27 cellular contexts compared by ENCODE assay signal in the genomic region with DNA sequence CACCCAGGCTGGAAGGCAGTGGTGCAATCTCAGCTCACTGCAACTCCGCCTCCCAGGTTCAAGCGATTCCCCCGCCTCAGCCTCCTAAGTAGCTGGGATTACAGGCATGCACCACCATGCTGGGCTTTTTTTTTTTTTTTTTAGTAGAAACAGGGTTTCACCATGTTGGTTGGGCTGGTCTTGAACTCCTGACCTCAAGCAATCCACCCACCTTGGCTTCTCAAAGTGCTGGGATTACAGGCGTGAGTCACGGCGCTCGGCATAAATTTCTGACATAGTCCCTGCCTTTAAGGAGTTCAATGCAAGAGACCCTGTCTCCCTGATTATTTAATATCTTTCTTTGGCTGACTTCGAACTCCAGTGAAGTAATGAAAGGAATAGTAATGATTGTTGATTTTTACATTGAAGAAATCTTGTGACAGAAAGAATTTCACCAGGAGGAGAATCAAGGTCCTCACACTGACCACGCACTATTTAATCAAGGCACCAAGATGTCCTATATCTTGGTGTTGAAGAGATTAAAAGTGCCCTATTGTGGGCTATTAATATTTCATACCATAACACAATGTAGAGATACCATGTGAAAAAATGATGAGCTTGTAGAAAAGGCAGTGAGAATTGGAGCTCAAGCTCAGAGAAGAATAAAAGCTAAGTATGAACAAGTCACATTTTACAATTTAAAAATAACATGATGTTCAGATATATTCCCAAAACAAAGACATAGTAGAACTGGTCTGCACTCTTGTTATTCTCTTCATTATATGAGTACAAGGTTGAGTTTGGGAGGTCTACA.
DNase-seq lines count a peak whose midpoint lies in the region; ATAC-seq, FAIRE-seq and TF ChIP-seq lines count a peak whose summit lies in the region.
"Had no signal": no experiment of that assay in that cellular context is flagged by ENCODE, and none has a peak within 500 bp of the region (broad histone marks: within the 10 kb centered on the region; RNA-seq: fewer than 3 reads in every experiment).

No MANE protein-coding gene starts in this region.

- dilution Hi-C loops in IMR-90 (cut with HindIII; ENCODE audit: low sequenced_read_pairs, unreplicated experiment), result no loop called here

- no peak overlapping the region for H2AK9ac ChIP-seq in IMR-90 (replicated peaks; ENCODE audit: low read depth, low read length, poor library complexity)

- no peak overlapping the region for H3K4me3 ChIP-seq in IMR-90 (ENCODE audit: insufficient read depth, low read depth, low read length)
- H3K4me3 ChIP-seq in astrocyte (ENCODE audit: insufficient read depth, low read depth, low read length), result no peak overlapping the region
- no peak overlapping the region for H3K4me3 ChIP-seq in fibroblast of mammary gland (ENCODE audit: control insufficient read depth, low read depth, low read length)
- H3K4me3 ChIP-seq in thoracic aorta, result no peak overlapping the region
- H3K4me3 ChIP-seq: BLaER1 treated with 17β-estradiol and CSF1 and Interleukin-3, amounts not matched to agents 10 nM and 100 nM; body of pancreas; heart right ventricle; lower lobe of right lung; mucosa of descending colon; pancreas; right atrium auricular region; testis had no signal

- H4K20me1 ChIP-seq in IMR-90 (ENCODE audit: insufficient read depth, low read length) (no peaks in the 10 kb centered on the region), astrocyte (ENCODE audit: insufficient read depth, low read length) (no peaks in the 10 kb centered on the region)
- H4K20me1 ChIP-seq: BLaER1 treated with 17β-estradiol and CSF1 and Interleukin-3, amounts not matched to agents 10 nM and 100 nM had no signal

- H3K27ac Mint-ChIP-seq in astrocyte (ENCODE audit: unreplicated experiment), result peak overlapping the region; percentile 37
- H3K27ac Mint-ChIP-seq: activated CD8-positive, alpha-beta T cell treated with anti-CD3 and anti-CD28 coated beads for 36 hours; activated naive CD8-positive, alpha-beta T cell treated with anti-CD3 and anti-CD28 coated beads, Interleukin-2, amount 10 ng/mL, durations not matched to agents 7 days and 5 days; H9; nephron had no signal

- intact Hi-C loops in IMR-90 (cut with micrococcal nuclease), result no loop called here

- 100% methylated on average over 1 of the region's 9 CpGs; no CpG with 5 or more reads in 1 of the 2 experiments for WGBS in IMR-90 (ENCODE audit: extremely low coverage in 2 of 2, insufficient read length in 1 of 2), 2 experiments

- no peak overlapping the region for H3K4me2 ChIP-seq in IMR-90 (ENCODE audit: low read depth, low read length)
- H3K4me2 ChIP-seq in astrocyte (ENCODE audit: low read length), result no peak overlapping the region
- H3K4me2 ChIP-seq: BLaER1 treated with 17β-estradiol and CSF1 and Interleukin-3, amounts not matched to agents 10 nM and 100 nM had no signal

- H3K9me3 ChIP-seq in IMR-90 (ENCODE audit: control insufficient read depth, insufficient read depth, low read length), result peaks cover 18% of the 10 kb centered on the region
- peaks cover 15% of the 10 kb centered on the region for H3K9me3 ChIP-seq in astrocyte (ENCODE audit: insufficient read depth, low read depth, low read length)
- peaks cover 14% of the 10 kb centered on the region for H3K9me3 ChIP-seq in thoracic aorta
- H3K9me3 ChIP-seq: body of pancreas, mucosa of descending colon, pancreas, testis had no signal

- CTCF ChIA-PET in IMR-90 (lab: Yijun Ruan, JAX), result interaction anchor here (0.6 kb wide), 1 partner anchor 534 kb away, joined by 3 read pairs; no protein-coding TSS in a partner anchor

- in situ Hi-C loops in IMR-90 (cut with MboI; ENCODE audit: low sequenced_read_pairs), result loop anchor here (25.0 kb wide), 1 partner anchor 1000 kb away; the partner anchor contains the start of gene CLMP

- H3K36me3 Mint-ChIP-seq in astrocyte (ENCODE audit: low read depth, unreplicated experiment), result peaks cover 10% of the 10 kb centered on the region
- H3K36me3 Mint-ChIP-seq: activated naive CD8-positive, alpha-beta T cell treated with anti-CD3 and anti-CD28 coated beads, Interleukin-2, amount 10 ng/mL, durations not matched to agents 7 days and 5 days had no signal

- no peaks in the 10 kb centered on the region for H3K27me3 Mint-ChIP-seq in astrocyte (ENCODE audit: low read depth, unreplicated experiment)

- peak; percentile 63 for FAIRE-seq in astrocyte (lab: Jason Lieb, UNC)
- FAIRE-seq: pancreas, TTC549 had no signal

- no peak for TF ChIP-seq RAD21 in IMR-90 (IDR thresholded peaks at IDR 0.05; ENCODE audit: low read length)

- H3K9me1 ChIP-seq in IMR-90 (ENCODE audit: insufficient read depth, low read length), result peaks cover 4% of the 10 kb centered on the region

- H3K36me3 ChIP-seq in IMR-90 (ENCODE audit: control insufficient read depth, insufficient read depth, low read length) (peaks cover 21% of the 10 kb centered on the region), astrocyte (ENCODE audit: insufficient read depth, low read length) (peaks cover 12% of the 10 kb centered on the region), thoracic aorta (no peaks in the 10 kb centered on the region)
- H3K36me3 ChIP-seq: BLaER1 treated with 17β-estradiol and CSF1 and Interleukin-3, amounts not matched to agents 10 nM and 100 nM; heart right ventricle; lower lobe of right lung; pancreas; right atrium auricular region had no signal

- H4K5ac ChIP-seq in IMR-90 (ENCODE audit: low read depth, low read length), result peak overlapping the region; percentile 90; the same call in 1 of the 2 replicates

- H4K8ac ChIP-seq in IMR-90 (ENCODE audit: low read depth in 2 of 2, low read length in 2 of 2), result peak overlapping the region; percentile 83 to 86

- H2AK5ac ChIP-seq in IMR-90 (ENCODE audit: low read depth, low read length), result peak overlapping the region; percentile 84

- H2BK15ac ChIP-seq in IMR-90 (ENCODE audit: low read depth, low read length), result peak overlapping the region; percentile 92; the same call in 1 of the 3 replicates

- H3K79me1 ChIP-seq in IMR-90 (ENCODE audit: low read depth in 1 of 2, low read length in 2 of 2), result peaks cover 27 to 45% of the 10 kb centered on the region in 2 experiments

- POLR2A ChIA-PET in IMR-90 (lab: Charles Lee; ENCODE audit: unreplicated experiment), result interaction anchor here (0.5 kb wide), 1 partner anchor 87 kb away, joined by 3 read pairs; no protein-coding TSS in a partner anchor

- TF ChIP-seq POLR2A in IMR-90 (IDR thresholded peaks at IDR 0.05; ENCODE audit: low read depth, low read length), result no peak

- peak overlapping the region; percentile 97 for H2BK20ac ChIP-seq in IMR-90 (ENCODE audit: low read depth, low read length)

- DNase-seq in IMR-90 (no peak), astrocyte (ENCODE audit: low read depth) (no peak), fibroblast of mammary gland (ENCODE audit: low read depth) (peak; percentile 44), thoracic aorta (ENCODE audit: low spot score) (no peak), GM20000 (ENCODE audit: low spot score) (no peak), SHP77 treated with DMSO at 0.1 percent for 48 hours (lab: John Stamatoyannopoulos, UW) (no peak)
- DNase-seq: activated CD4-positive, CD25-positive, alpha-beta regulatory T cell treated with anti-CD3 and anti-CD28 coated beads, Interleukin-2, amount 50 U/mL, for 72 hours; activated CD8-positive, alpha-beta T cell treated with anti-CD3 and anti-CD28 coated beads for 36 hours; activated naive CD8-positive, alpha-beta T cell treated with anti-CD3 and anti-CD28 coated beads, Interleukin-2, amount 10 ng/mL, durations not matched to agents 7 days and 5 days; body of pancreas; foreskin keratinocyte; H9; heart right ventricle; lower lobe of right lung; mucosa of descending colon; NCI-H1105; NCI-H187 treated with DMSO at 0.1 percent for 48 hours; NCI-H524 treated with DMSO at 0.1 percent for 48 hours; pancreas; stimulated activated CD4-positive, alpha-beta T cell treated with anti-CD3 and anti-CD28 coated beads, Interleukin-15, amount 100 ng/mL, for 24 hours; stimulated activated naive CD8-positive, alpha-beta T cell treated with anti-CD3 and anti-CD28 coated beads, Interleukin-15, Interleukin-2, amounts not matched to agents 100 U/mL and 50 U/mL, for 24 hours; testis had no signal

- H2BK120ac ChIP-seq in IMR-90 (ENCODE audit: low read depth, low read length), result peak overlapping the region; percentile 90

- peaks cover 17% of the 10 kb centered on the region for H3K9me3 Mint-ChIP-seq in astrocyte (ENCODE audit: unreplicated experiment)
- H3K9me3 Mint-ChIP-seq: activated CD8-positive, alpha-beta T cell treated with anti-CD3 and anti-CD28 coated beads for 36 hours; activated naive CD8-positive, alpha-beta T cell treated with anti-CD3 and anti-CD28 coated beads, Interleukin-2, amount 10 ng/mL, durations not matched to agents 7 days and 5 days; H9; nephron had no signal

- H3K4me1 ChIP-seq in IMR-90 (ENCODE audit: control insufficient read depth, insufficient read depth, low read length), result peaks cover 5% of the 10 kb centered on the region; the same call in 1 of the 2 replicates
- H3K4me1 ChIP-seq in astrocyte (ENCODE audit: insufficient read depth, low read length), result peaks cover 27% of the 10 kb centered on the region
- H3K4me1 ChIP-seq in thoracic aorta (ENCODE audit: control insufficient read depth in 1 of 2, low read depth in 2 of 2), result peaks cover 14 to 44% of the 10 kb centered on the region in 2 donors
- H3K4me1 ChIP-seq: BLaER1 treated with 17β-estradiol and CSF1 and Interleukin-3, amounts not matched to agents 10 nM and 100 nM; body of pancreas; lower lobe of right lung; pancreas; testis had no signal

- peak overlapping the region; percentile 98 for H2BK5ac ChIP-seq in IMR-90 (ENCODE audit: low read depth, low read length, poor library complexity, severe bottlenecking)

- peak overlapping the region; percentile 86 for H4K91ac ChIP-seq in IMR-90 (ENCODE audit: insufficient read depth, low read depth, low read length)

- H3K27me3 ChIP-seq in IMR-90 (ENCODE audit: control insufficient read depth, insufficient read depth, low read length) (no peaks in the 10 kb centered on the region), astrocyte (ENCODE audit: insufficient read depth, low read length) (no peaks in the 10 kb centered on the region), thoracic aorta (replicated peaks; ENCODE audit: insufficient read depth) (no peaks in the 10 kb centered on the region)
- H3K27me3 ChIP-seq: BLaER1 treated with 17β-estradiol and CSF1 and Interleukin-3, amounts not matched to agents 10 nM and 100 nM; body of pancreas; foreskin keratinocyte; heart right ventricle; pancreas; right atrium auricular region; testis had no signal

- H2AFZ ChIP-seq in IMR-90 (replicated peaks; ENCODE audit: low read length, poor library complexity), result no peak overlapping the region
- no peak overlapping the region for H2AFZ ChIP-seq in astrocyte (ENCODE audit: low read depth, low read length)

- peaks cover 33% of the 10 kb centered on the region for H3K4me1 Mint-ChIP-seq in astrocyte (ENCODE audit: low read depth, unreplicated experiment)
- H3K4me1 Mint-ChIP-seq: activated naive CD8-positive, alpha-beta T cell treated with anti-CD3 and anti-CD28 coated beads, Interleukin-2, amount 10 ng/mL, durations not matched to agents 7 days and 5 days; H9 had no signal

- H3K79me2 ChIP-seq in astrocyte (ENCODE audit: insufficient read depth, low read length), result peaks cover 85% of the 10 kb centered on the region

- H3K18ac ChIP-seq in IMR-90 (ENCODE audit: low read depth, low read length), result peak overlapping the region; percentile 90

- no TSS peak for BruUV-seq in IMR-90 (replicated peaks; lab: Mats Ljungman, UMichigan)

- peak overlapping the region; percentile 98 for H3K14ac ChIP-seq in IMR-90 (replicated peaks; ENCODE audit: low read depth, low read length)

- peak overlapping the region; percentile 91 for H3K4ac ChIP-seq in IMR-90 (ENCODE audit: low read depth, low read length)

- ATAC-seq in IMR-90 (ENCODE audit: low read depth), result no peak
- no peak for ATAC-seq in thoracic aorta (ENCODE audit: insufficient number of reproducible peaks, low FRiP score, low read depth)
- ATAC-seq in GM21528 (IDR thresholded peaks at IDR 0.05; ENCODE audit: low FRiP score, unreplicated experiment), result no peak
- ATAC-seq: activated CD8-positive, alpha-beta T cell treated with anti-CD3 and anti-CD28 coated beads for 36 hours; body of pancreas; foreskin keratinocyte; lower lobe of right lung; mucosa of descending colon; pancreas; stimulated activated naive CD8-positive, alpha-beta T cell treated with anti-CD3 and anti-CD28 coated beads, Interleukin-15, Interleukin-2, amounts not matched to agents 100 U/mL and 50 U/mL, for 24 hours had no signal

- TF ChIP-seq CTCF in IMR-90 (conservative IDR thresholded peaks at IDR 0.05; ENCODE audit: low read depth, low read length), result no peak
- TF ChIP-seq CTCF in astrocyte (IDR thresholded peaks at IDR 0.05; ENCODE audit: insufficient read depth, low read depth, low read length), result no peak
- TF ChIP-seq CTCF in fibroblast of mammary gland (conservative IDR thresholded peaks at IDR 0.05; ENCODE audit: control insufficient read depth, insufficient read depth, low read depth, low read length), result no peak
- TF ChIP-seq CTCF in thoracic aorta (IDR thresholded peaks at IDR 0.05), result no peak
- TF ChIP-seq CTCF in GM20000 (IDR thresholded peaks at IDR 0.05; ENCODE audit: extremely low read depth, missing control alignments), result no peak

- H3K27ac ChIP-seq in IMR-90 (ENCODE audit: insufficient read depth, low read length), result peak overlapping the region; percentile 69
- peak overlapping the region; percentile 90 for H3K27ac ChIP-seq in astrocyte (ENCODE audit: low read depth, low read length)
- peak overlapping the region; percentile 87 to 95 for H3K27ac ChIP-seq in thoracic aorta
- H3K27ac ChIP-seq: BLaER1 treated with 17β-estradiol and CSF1 and Interleukin-3, amounts not matched to agents 10 nM and 100 nM; body of pancreas; lower lobe of right lung; pancreas; testis had no signal

- no peak overlapping the region for H3K9ac ChIP-seq in IMR-90 (ENCODE audit: low read depth, low read length)
- no peak overlapping the region for H3K9ac ChIP-seq in astrocyte (ENCODE audit: low read length)
- H3K9ac ChIP-seq: BLaER1 treated with 17β-estradiol and CSF1 and Interleukin-3, amounts not matched to agents 10 nM and 100 nM had no signal

- H3K23ac ChIP-seq in IMR-90 (ENCODE audit: low read depth, low read length), result peak overlapping the region; percentile 92

- no peak overlapping the region for H3K4me3 Mint-ChIP-seq in astrocyte (ENCODE audit: unreplicated experiment)
- H3K4me3 Mint-ChIP-seq: activated CD8-positive, alpha-beta T cell treated with anti-CD3 and anti-CD28 coated beads for 36 hours; activated naive CD8-positive, alpha-beta T cell treated with anti-CD3 and anti-CD28 coated beads, Interleukin-2, amount 10 ng/mL, durations not matched to agents 7 days and 5 days; H9; nephron had no signal

- H3K56ac ChIP-seq in IMR-90 (ENCODE audit: extremely low read depth, insufficient read depth, low read length), result peak overlapping the region; percentile 68; the same call in 1 of the 2 replicates
